ENCODE assay signal across 19 cellular contexts in genomic region chr5:135052511-135053145, GRCh38. TPM values are rescaled to one million over a fixed set of nuclear protein-coding genes. Genes with fewer than 3 reads are reported as not detected.
"Had no signal": no experiment of that assay in that cellular context is flagged by ENCODE, and none has a peak within 500 bp of the region (broad histone marks: within the 10 kb centered on the region; RNA-seq: fewer than 3 reads in every experiment).

No MANE protein-coding gene starts in this region.

- H3K36me3 Mint-ChIP-seq: neural progenitor cell had no signal

- H3K4me3 Mint-ChIP-seq: activated T-helper 17 cell treated with anti-CD3 and anti-CD28 coated beads, Interleukin-2, amount 50 U/mL, for 72 hours; dendritic cell treated with granulocyte-macrophage colony-stimulating factor and Interleukin-4, amounts not matched to agents 40 ng/mL and 50 ng/mL, for 4 days; neural progenitor cell had no signal

- H3K36me3 ChIP-seq: heart left ventricle, neural progenitor cell, sigmoid colon, spleen, stomach, upper lobe of right lung had no signal

- ATAC-seq: activated T-helper 17 cell treated with anti-CD3 and anti-CD28 coated beads, Interleukin-2, amount 50 U/mL, for 72 hours; heart left ventricle; left cardiac atrium; upper lobe of right lung had no signal

- H3K9ac ChIP-seq: neural progenitor cell, parathyroid adenoma had no signal

- H3K27ac ChIP-seq: heart left ventricle, neural progenitor cell, parathyroid adenoma, sigmoid colon, spleen, testis, upper lobe of right lung had no signal

- H3K9me3 Mint-ChIP-seq: activated T-helper 17 cell treated with anti-CD3 and anti-CD28 coated beads, Interleukin-2, amount 50 U/mL, for 72 hours; dendritic cell treated with granulocyte-macrophage colony-stimulating factor and Interleukin-4, amounts not matched to agents 40 ng/mL and 50 ng/mL, for 4 days; neural progenitor cell had no signal

- H3K4me3 ChIP-seq: heart left ventricle, lung, neural progenitor cell, sigmoid colon, stomach, testis, upper lobe of right lung had no signal

- H3K27me3 ChIP-seq: testis had no signal

- H3K4me2 ChIP-seq: neural progenitor cell had no signal

- H2AFZ ChIP-seq: neural progenitor cell, parathyroid adenoma had no signal

- H3K79me2 ChIP-seq: parathyroid adenoma had no signal

- H3K4me1 Mint-ChIP-seq: activated T-helper 17 cell treated with anti-CD3 and anti-CD28 coated beads, Interleukin-2, amount 50 U/mL, for 72 hours had no signal

- DNase-seq: activated CD4-positive, CD25-positive, alpha-beta regulatory T cell treated with anti-CD3 and anti-CD28 coated beads, Interleukin-2, amount 50 U/mL, for 72 hours; activated naive CD4-positive, alpha-beta T cell treated with Interleukin-2 at 50 U/mL for 16 hours; anterior cingulate cortex; effector memory CD4-positive, alpha-beta T cell; foreskin melanocyte; heart left ventricle; left cardiac atrium; sigmoid colon; stomach; T-helper 9 cell; testis; upper lobe of right lung had no signal

- H3K4me1 ChIP-seq: parathyroid adenoma, testis, upper lobe of right lung had no signal

- H3K9me3 ChIP-seq: heart left ventricle, sigmoid colon, spleen, stomach, testis, upper lobe of right lung had no signal

- H3K27ac Mint-ChIP-seq: activated T-helper 17 cell treated with anti-CD3 and anti-CD28 coated beads, Interleukin-2, amount 50 U/mL, for 72 hours; dendritic cell treated with granulocyte-macrophage colony-stimulating factor and Interleukin-4, amounts not matched to agents 40 ng/mL and 50 ng/mL, for 4 days; neural progenitor cell had no signal

RNA-seq across cellular contexts. Expression of gene PITX1, which starts 18.6 kb away (rescaled TPM):
- total RNA-seq: activated T-helper 17 cell treated with anti-CD3 and anti-CD28 coated beads, Interleukin-2, amount 50 U/mL, for 72 hours; cerebellum; left cardiac atrium; upper lobe of right lung had no signal
